In the genomic region with DNA sequence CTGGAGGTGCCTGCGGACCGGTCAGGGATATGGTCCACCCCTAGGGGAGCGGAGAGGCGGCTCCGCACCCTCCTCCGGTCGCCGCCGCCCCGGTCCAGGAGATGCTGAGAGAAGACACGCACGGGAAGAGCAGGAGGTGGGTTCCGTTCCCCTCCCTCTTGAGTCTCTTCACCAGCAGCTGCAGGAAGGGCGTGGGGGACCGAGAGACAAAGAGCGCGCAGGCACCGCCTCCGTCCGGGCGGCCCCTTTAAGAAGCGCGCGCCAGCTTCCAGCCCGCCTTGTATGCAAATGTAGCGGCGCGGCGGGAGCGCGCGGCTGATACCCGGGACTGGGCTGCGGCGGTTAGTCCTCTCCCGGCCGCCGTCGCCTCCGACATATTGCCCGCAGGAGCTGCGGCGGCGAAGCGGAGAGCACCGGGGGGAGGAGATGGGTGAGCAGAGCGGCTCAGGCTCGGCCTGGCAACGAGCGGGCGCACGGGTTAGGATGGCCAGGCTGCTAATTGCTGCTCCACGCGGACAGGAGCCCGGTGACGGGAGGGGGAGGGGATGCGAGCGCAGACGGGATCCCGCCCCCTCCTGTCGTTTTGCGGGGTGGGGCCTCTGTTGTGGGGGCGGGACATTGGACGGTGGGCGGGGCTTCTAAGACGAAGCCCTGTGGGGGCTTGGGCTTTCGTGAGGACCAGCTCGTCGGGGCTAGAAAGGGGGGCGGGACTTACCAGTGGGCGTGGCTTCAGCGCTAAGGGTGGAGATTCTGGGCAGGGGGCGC, we compare ENCODE assay signal across 8 cellular contexts. TPM values are rescaled to one million over a fixed set of nuclear protein-coding genes. Genes with fewer than 3 reads are reported as not detected.
A peak's percentile ranks its signal among the peaks of the same experiment; 100 is the strongest.
DNase-seq lines count a peak whose midpoint lies in the region; ATAC-seq and TF ChIP-seq lines count a peak whose summit lies in the region.

A gene (plus strand): TSS at position 318 of the 765 bp plus-strand sequence. CDS start 109 bp downstream, at position 427.

- POLR2A ChIA-PET in AG04450 (lab: Yijun Ruan, JAX), result interaction anchor here (0.5 to 2.2 kb wide), 19 partner anchors 10 to 1369 kb away, joined by 3 to 18 read pairs (median 7); a partner anchor contains a TSS

- in situ Hi-C loops in T47D (cut with HindIII; ENCODE audit: low pct_unique_long_range_greater_than_20kb, low sequenced_read_pairs), result no loop called here

- H3K27ac ChIP-seq in AG04450 (ENCODE audit: low read depth, low read length), result peak within 1 kb of the TSS; percentile 96
- H3K27ac ChIP-seq in VCaP, result peak within 1 kb of the TSS; percentile 82
- H3K27ac ChIP-seq in skin epidermis, result peak within 1 kb of the TSS; percentile 68 to 96 (median 86)

- no peaks in the 10 kb centered on the region for H3K27me3 ChIP-seq in AG04450 (ENCODE audit: control insufficient read depth, insufficient read depth, low read length)

- peak within 1 kb of the TSS; percentile 90 for H3K4me3 ChIP-seq in AG04450 (ENCODE audit: low read depth, low read length)
- H3K4me3 ChIP-seq in iPS-18c (ENCODE audit: insufficient read depth, low read depth, low read length), result peak within 1 kb of the TSS; percentile 100
- H3K4me3 ChIP-seq in skin epidermis, result peak within 1 kb of the TSS; percentile 48 to 89 (median 70)

- ATAC-seq in GM18907 (IDR thresholded peaks at IDR 0.05; ENCODE audit: unreplicated experiment), result peak; percentile 84
- ATAC-seq in HG03139 (IDR thresholded peaks at IDR 0.05; ENCODE audit: unreplicated experiment), result peak; percentile 71

- H3K9me3 ChIP-seq in AG04450 (ENCODE audit: control insufficient read depth, insufficient read depth, low read length) (no peaks in the 10 kb centered on the region), iPS-18c (ENCODE audit: control insufficient read depth, insufficient read depth, low read length) (no peaks in the 10 kb centered on the region)

- CTCF ChIA-PET in AG04450 (lab: Charles Lee), result interaction anchor here (0.6 to 2.9 kb wide), 15 partner anchors 9 to 652 kb away, joined by 3 to 20 read pairs (median 4); a partner anchor contains a TSS

- no peak; the same call in 1 of the 2 replicates for TF ChIP-seq CTCF in AG04450 (IDR thresholded peaks at IDR 0.05; ENCODE audit: low read depth, low read length)
- TF ChIP-seq CTCF in VCaP (conservative IDR thresholded peaks at IDR 0.05), result no peak

- DNase-seq in AG04450 (ENCODE audit: low read depth, low spot score) (peak; percentile 88), NCI-H2227 (lab: John Stamatoyannopoulos, UW; ENCODE audit: unreplicated experiment) (peak; percentile 98), T47D (ENCODE audit: low read depth in 1 of 2, low spot score in 1 of 2) (peak; percentile 81 to 92)

RNA-seq across cellular contexts. Expression of the gene that starts here (rescaled TPM):
- polyA plus RNA-seq in AG04450 (2011; rRNA removed), result 16.2 and 21.0 TPM in 2 replicates
- polyA minus RNA-seq in AG04450 (2011; rRNA and poly(A)+ RNA removed), result 26.9 and 37.1 TPM in 2 replicates

Comparison
In these comparisons a context has a peak if more than half of its experiments do, and no peak if none do; other contexts are left out.
1. Peak in every context shown above with its lines: DNase-seq, ATAC-seq, H3K4me3 ChIP-seq and H3K27ac ChIP-seq.